ENCODE assay signal across 1 cellular context in the genomic region with DNA sequence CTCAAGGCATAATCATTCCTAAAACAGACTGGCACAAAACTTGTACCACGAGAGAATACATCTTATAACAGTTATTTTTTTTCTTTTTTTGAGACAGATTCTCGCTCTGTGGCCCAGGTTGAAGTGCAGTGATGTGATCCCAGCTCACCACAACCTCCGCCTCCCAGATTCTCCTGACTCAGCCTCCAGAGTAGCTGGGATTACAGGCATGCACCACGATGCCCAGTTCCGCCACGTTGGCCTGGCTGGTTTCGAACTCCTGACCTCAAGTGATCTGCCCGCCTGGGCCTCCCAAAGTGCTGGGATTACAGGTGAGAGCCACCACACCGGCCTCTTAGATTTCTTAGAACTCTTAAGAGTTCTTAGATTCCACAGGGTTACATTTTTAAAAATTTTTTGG.
TF ChIP-seq lines count a peak whose summit lies in the region.

No MANE protein-coding gene starts in this region.

TF ChIP-seq in GM12878, 131 proteins besides CTCF, POLR2A, EP300 and RAD21:
- no peak for TF ChIP-seq NRF1 (conservative IDR thresholded peaks at IDR 0.05; ENCODE audit: low read depth, low read length)
- no peak for TF ChIP-seq SRF (IDR thresholded peaks at IDR 0.05; ENCODE audit: low read depth in 2 of 2, low read length in 2 of 2)
- no peak for TF ChIP-seq PAX5 (IDR thresholded peaks at IDR 0.05; ENCODE audit: borderline replicate concordance, low read depth, low read length)
- TF ChIP-seq GABPA (IDR thresholded peaks at IDR 0.05; ENCODE audit: low read depth), result no peak
- TF ChIP-seq TBL1XR1 (IDR thresholded peaks at IDR 0.05; ENCODE audit: low read depth, low read length), result no peak
- no peak for TF ChIP-seq BACH1 (IDR thresholded peaks at IDR 0.05; ENCODE audit: borderline replicate concordance)
- TF ChIP-seq WRNIP1 (IDR thresholded peaks at IDR 0.05; ENCODE audit: borderline replicate concordance, low read depth, low read length), result no peak
- TF ChIP-seq, protein P1, sequence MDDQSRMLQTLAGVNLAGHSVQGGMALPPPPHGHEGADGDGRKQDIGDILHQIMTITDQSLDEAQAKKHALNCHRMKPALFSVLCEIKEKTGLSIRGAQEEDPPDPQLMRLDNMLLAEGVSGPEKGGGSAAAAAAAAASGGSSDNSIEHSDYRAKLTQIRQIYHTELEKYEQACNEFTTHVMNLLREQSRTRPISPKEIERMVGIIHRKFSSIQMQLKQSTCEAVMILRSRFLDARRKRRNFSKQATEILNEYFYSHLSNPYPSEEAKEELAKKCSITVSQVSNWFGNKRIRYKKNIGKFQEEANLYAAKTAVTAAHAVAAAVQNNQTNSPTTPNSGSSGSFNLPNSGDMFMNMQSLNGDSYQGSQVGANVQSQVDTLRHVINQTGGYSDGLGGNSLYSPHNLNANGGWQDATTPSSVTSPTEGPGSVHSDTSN (IDR thresholded peaks at IDR 0.05; ENCODE audit: insufficient replicate concordance, low read depth, low read length), result no peak
- no peak for TF ChIP-seq BMI1 (IDR thresholded peaks at IDR 0.05; ENCODE audit: borderline replicate concordance)
- no peak for TF ChIP-seq BHLHE40 (IDR thresholded peaks at IDR 0.05; ENCODE audit: borderline replicate concordance in 1 of 2, low read depth in 2 of 2, low read length in 1 of 2)
- no peak for TF ChIP-seq ZNF622 (IDR thresholded peaks at IDR 0.05)
- TF ChIP-seq MEF2B (IDR thresholded peaks at IDR 0.05; ENCODE audit: partially characterized antibody, poor library complexity, severe bottlenecking), result no peak
